In the genomic region with DNA sequence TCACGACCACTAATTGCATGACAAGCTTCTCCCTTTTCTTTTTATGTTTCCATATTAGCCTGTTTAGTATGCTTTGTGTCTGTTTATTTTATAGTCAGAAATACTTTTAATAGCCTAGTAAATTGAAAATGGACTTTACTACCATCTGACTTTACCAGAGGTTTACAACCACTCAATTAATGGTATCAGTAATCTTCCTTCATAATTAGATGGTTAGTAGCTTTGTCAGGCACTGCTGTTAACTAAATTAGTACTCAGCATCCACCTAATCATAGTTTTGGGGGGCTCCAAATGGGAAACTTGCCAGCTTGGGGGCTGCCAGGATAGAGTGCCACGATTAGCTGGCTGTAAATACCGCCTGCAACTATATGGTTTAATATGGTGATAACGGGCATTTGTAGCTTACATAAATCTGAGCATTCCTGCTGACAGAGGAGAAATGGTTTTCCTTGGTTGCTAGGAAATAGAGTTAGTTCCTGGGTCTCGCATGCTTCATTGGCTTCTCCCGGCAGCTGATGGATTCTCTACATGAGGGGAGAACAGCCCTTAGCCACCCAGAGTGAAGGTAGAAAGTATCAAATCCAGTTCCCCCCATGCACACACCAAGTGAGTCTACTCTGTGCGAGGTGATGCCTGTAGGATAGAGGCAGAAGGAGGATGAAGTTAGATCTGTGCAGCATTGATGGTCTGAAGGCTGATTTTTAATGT, we compare ENCODE assay signal across 2 cellular contexts.
TF ChIP-seq lines count a peak whose summit lies in the region.

No MANE protein-coding gene starts in this region.

TF ChIP-seq in neural cell, 6 proteins besides CTCF, POLR2A, EP300 and RAD21:
- TF ChIP-seq, protein P1, sequence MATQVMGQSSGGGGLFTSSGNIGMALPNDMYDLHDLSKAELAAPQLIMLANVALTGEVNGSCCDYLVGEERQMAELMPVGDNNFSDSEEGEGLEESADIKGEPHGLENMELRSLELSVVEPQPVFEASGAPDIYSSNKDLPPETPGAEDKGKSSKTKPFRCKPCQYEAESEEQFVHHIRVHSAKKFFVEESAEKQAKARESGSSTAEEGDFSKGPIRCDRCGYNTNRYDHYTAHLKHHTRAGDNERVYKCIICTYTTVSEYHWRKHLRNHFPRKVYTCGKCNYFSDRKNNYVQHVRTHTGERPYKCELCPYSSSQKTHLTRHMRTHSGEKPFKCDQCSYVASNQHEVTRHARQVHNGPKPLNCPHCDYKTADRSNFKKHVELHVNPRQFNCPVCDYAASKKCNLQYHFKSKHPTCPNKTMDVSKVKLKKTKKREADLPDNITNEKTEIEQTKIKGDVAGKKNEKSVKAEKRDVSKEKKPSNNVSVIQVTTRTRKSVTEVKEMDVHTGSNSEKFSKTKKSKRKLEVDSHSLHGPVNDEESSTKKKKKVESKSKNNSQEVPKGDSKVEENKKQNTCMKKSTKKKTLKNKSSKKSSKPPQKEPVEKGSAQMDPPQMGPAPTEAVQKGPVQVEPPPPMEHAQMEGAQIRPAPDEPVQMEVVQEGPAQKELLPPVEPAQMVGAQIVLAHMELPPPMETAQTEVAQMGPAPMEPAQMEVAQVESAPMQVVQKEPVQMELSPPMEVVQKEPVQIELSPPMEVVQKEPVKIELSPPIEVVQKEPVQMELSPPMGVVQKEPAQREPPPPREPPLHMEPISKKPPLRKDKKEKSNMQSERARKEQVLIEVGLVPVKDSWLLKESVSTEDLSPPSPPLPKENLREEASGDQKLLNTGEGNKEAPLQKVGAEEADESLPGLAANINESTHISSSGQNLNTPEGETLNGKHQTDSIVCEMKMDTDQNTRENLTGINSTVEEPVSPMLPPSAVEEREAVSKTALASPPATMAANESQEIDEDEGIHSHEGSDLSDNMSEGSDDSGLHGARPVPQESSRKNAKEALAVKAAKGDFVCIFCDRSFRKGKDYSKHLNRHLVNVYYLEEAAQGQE (IDR thresholded peaks at IDR 0.05; ENCODE audit: borderline replicate concordance): peak; percentile 58
- TF ChIP-seq MXI1 (conservative IDR thresholded peaks at IDR 0.05; ENCODE audit: poor library complexity, severe bottlenecking) (no peak), SMC3 (conservative IDR thresholded peaks at IDR 0.05; ENCODE audit: poor library complexity) (peak; percentile 30), POLR2AphosphoS5 (IDR thresholded peaks at IDR 0.05) (peak; percentile 14)

TF ChIP-seq in WTC11, 78 proteins besides CTCF, POLR2A, EP300 and RAD21 (continued from another document):
- TF ChIP-seq, protein P2, sequence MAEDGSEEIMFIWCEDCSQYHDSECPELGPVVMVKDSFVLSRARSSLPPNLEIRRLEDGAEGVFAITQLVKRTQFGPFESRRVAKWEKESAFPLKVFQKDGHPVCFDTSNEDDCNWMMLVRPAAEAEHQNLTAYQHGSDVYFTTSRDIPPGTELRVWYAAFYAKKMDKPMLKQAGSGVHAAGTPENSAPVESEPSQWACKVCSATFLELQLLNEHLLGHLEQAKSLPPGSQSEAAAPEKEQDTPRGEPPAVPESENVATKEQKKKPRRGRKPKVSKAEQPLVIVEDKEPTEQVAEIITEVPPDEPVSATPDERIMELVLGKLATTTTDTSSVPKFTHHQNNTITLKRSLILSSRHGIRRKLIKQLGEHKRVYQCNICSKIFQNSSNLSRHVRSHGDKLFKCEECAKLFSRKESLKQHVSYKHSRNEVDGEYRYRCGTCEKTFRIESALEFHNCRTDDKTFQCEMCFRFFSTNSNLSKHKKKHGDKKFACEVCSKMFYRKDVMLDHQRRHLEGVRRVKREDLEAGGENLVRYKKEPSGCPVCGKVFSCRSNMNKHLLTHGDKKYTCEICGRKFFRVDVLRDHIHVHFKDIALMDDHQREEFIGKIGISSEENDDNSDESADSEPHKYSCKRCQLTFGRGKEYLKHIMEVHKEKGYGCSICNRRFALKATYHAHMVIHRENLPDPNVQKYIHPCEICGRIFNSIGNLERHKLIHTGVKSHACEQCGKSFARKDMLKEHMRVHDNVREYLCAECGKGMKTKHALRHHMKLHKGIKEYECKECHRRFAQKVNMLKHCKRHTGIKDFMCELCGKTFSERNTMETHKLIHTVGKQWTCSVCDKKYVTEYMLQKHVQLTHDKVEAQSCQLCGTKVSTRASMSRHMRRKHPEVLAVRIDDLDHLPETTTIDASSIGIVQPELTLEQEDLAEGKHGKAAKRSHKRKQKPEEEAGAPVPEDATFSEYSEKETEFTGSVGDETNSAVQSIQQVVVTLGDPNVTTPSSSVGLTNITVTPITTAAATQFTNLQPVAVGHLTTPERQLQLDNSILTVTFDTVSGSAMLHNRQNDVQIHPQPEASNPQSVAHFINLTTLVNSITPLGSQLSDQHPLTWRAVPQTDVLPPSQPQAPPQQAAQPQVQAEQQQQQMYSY (CRISPR knock-in tag; IDR thresholded peaks at IDR 0.05): no peak
- TF ChIP-seq NR1H2 (CRISPR knock-in tag; IDR thresholded peaks at IDR 0.05) (no peak), EMX1 (CRISPR knock-in tag; IDR thresholded peaks at IDR 0.05) (no peak), ZNF423 (CRISPR knock-in tag; IDR thresholded peaks at IDR 0.05) (no peak), ZNF232 (CRISPR knock-in tag; IDR thresholded peaks at IDR 0.05) (no peak)
- TF ChIP-seq, protein P3, sequence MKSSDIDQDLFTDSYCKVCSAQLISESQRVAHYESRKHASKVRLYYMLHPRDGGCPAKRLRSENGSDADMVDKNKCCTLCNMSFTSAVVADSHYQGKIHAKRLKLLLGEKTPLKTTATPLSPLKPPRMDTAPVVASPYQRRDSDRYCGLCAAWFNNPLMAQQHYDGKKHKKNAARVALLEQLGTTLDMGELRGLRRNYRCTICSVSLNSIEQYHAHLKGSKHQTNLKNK (CRISPR knock-in tag; IDR thresholded peaks at IDR 0.05): no peak
- TF ChIP-seq, protein P4, sequence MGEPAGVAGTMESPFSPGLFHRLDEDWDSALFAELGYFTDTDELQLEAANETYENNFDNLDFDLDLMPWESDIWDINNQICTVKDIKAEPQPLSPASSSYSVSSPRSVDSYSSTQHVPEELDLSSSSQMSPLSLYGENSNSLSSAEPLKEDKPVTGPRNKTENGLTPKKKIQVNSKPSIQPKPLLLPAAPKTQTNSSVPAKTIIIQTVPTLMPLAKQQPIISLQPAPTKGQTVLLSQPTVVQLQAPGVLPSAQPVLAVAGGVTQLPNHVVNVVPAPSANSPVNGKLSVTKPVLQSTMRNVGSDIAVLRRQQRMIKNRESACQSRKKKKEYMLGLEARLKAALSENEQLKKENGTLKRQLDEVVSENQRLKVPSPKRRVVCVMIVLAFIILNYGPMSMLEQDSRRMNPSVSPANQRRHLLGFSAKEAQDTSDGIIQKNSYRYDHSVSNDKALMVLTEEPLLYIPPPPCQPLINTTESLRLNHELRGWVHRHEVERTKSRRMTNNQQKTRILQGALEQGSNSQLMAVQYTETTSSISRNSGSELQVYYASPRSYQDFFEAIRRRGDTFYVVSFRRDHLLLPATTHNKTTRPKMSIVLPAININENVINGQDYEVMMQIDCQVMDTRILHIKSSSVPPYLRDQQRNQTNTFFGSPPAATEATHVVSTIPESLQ (CRISPR knock-in tag; IDR thresholded peaks at IDR 0.05): no peak
